Comparison of ENCODE assay signal across 8 cellular contexts in genomic region chr10:35339946-35340345, GRCh38. TPM values are rescaled to one million over a fixed set of nuclear protein-coding genes. Genes with fewer than 3 reads are reported as not detected.
DNase-seq lines count a peak whose midpoint lies in the region; ATAC-seq and TF ChIP-seq lines count a peak whose summit lies in the region.

No MANE protein-coding gene starts in this region.

- H3K4me2 ChIP-seq in SK-N-SH, result no peak overlapping the region

- TF ChIP-seq EP300 in upper lobe of left lung (IDR thresholded peaks at IDR 0.05), result no peak
- no peak for TF ChIP-seq EP300 in SK-N-SH (IDR thresholded peaks at IDR 0.05; ENCODE audit: borderline replicate concordance in 1 of 2, low read depth in 1 of 2, low read length in 1 of 2)

- DNase-seq in GM06990 (ENCODE audit: extremely low read depth, insufficient read length) (peak; percentile 72), germinal center (ENCODE audit: low spot score) (no peak), NCI-H128 (lab: John Stamatoyannopoulos, UW; ENCODE audit: unreplicated experiment) (no peak), upper lobe of left lung (no peak), SK-N-SH (no peak)
- no peak for DNase-seq in activated naive CD8-positive, alpha-beta T cell treated with anti-CD3 and anti-CD28 coated beads, Interleukin-2, amount 50 U/mL, for 24 hours

- peaks cover 22 to 48% (median 38%) of the 10 kb centered on the region in 4 donors for H3K4me1 ChIP-seq in upper lobe of left lung
- H3K4me1 ChIP-seq in SK-N-SH (ENCODE audit: control insufficient read depth in 1 of 2, insufficient read depth in 2 of 2, low read depth in 1 of 2, low read length in 1 of 2), result peaks cover 16% of the 10 kb centered on the region in 2 experiments; a peak in 3 of 4 replicates

- H3K4me1 Mint-ChIP-seq in activated naive CD8-positive, alpha-beta T cell treated with anti-CD3 and anti-CD28 coated beads, Interleukin-2, amount 50 U/mL, for 24 hours, result peaks cover 80% of the 10 kb centered on the region

- H3K9me3 ChIP-seq in upper lobe of left lung (no peaks in the 10 kb centered on the region), SK-N-SH (no peaks in the 10 kb centered on the region)

- H3K79me2 ChIP-seq in SK-N-SH (ENCODE audit: insufficient read depth), result peaks cover 94% of the 10 kb centered on the region

- H3K9me3 Mint-ChIP-seq in activated naive CD8-positive, alpha-beta T cell treated with anti-CD3 and anti-CD28 coated beads, Interleukin-2, amount 50 U/mL, for 24 hours, result no peaks in the 10 kb centered on the region

- peaks cover 5% of the 10 kb centered on the region for H3K36me3 Mint-ChIP-seq in activated naive CD8-positive, alpha-beta T cell treated with anti-CD3 and anti-CD28 coated beads, Interleukin-2, amount 50 U/mL, for 24 hours (ENCODE audit: low read depth)

- 73 to 87% methylated on average over 2 of the region's 2 CpGs for WGBS in upper lobe of left lung, 2 donors
- 74% methylated on average over 2 of the region's 2 CpGs for WGBS in SK-N-SH (ENCODE audit: low lambda C conversion rate)

- H3K9me2 ChIP-seq in SK-N-SH, result no peaks in the 10 kb centered on the region

- H3K4me3 ChIP-seq in GM06990 (replicated peaks; ENCODE audit: low read depth, low read length) (no peak overlapping the region), upper lobe of left lung (no peak overlapping the region), SK-N-SH (ENCODE audit: low read depth in 2 of 2, low read length in 1 of 2) (no peak overlapping the region)

- peaks cover 77% of the 10 kb centered on the region for H4K20me1 ChIP-seq in SK-N-SH (ENCODE audit: insufficient read depth)

- POLR2A ChIA-PET in SK-N-SH (lab: Yijun Ruan, JAX), result no interaction called here

- CTCF ChIA-PET in SK-N-SH (lab: Yijun Ruan, JAX), result no interaction called here

- no peak for TF ChIP-seq POLR2A in upper lobe of left lung (IDR thresholded peaks at IDR 0.05)

- TF ChIP-seq CTCF in GM06990 (IDR thresholded peaks at IDR 0.05; ENCODE audit: insufficient read depth, low read length, poor library complexity, severe bottlenecking) (no peak), upper lobe of left lung (IDR thresholded peaks at IDR 0.05) (no peak), SK-N-SH (IDR thresholded peaks at IDR 0.05) (no peak)

- no peaks in the 10 kb centered on the region for H3K36me3 ChIP-seq in GM06990 (ENCODE audit: control insufficient read depth, insufficient read depth, low read length)
- H3K36me3 ChIP-seq in upper lobe of left lung, result no peaks in the 10 kb centered on the region
- no peaks in the 10 kb centered on the region for H3K36me3 ChIP-seq in SK-N-SH (replicated peaks in 1 of 2; ENCODE audit: control insufficient read depth in 1 of 2, insufficient read depth in 2 of 2, low read length in 1 of 2)

- H3K9ac ChIP-seq in SK-N-SH, result no peak overlapping the region

- peak overlapping the region; percentile 89 for H3K27ac Mint-ChIP-seq in activated naive CD8-positive, alpha-beta T cell treated with anti-CD3 and anti-CD28 coated beads, Interleukin-2, amount 50 U/mL, for 24 hours

- ATAC-seq in GM19467 (IDR thresholded peaks at IDR 0.05; ENCODE audit: unreplicated experiment) (peak; percentile 36), HG03196 (IDR thresholded peaks at IDR 0.05; ENCODE audit: unreplicated experiment) (peak; percentile 42), upper lobe of left lung (ENCODE audit: low FRiP score in 2 of 2) (no peak)
- peak; percentile 70 for ATAC-seq in activated naive CD8-positive, alpha-beta T cell treated with anti-CD3 and anti-CD28 coated beads, Interleukin-2, amount 50 U/mL, for 24 hours

- peak overlapping the region; percentile 48 for H3K4me3 Mint-ChIP-seq in activated naive CD8-positive, alpha-beta T cell treated with anti-CD3 and anti-CD28 coated beads, Interleukin-2, amount 50 U/mL, for 24 hours

- no peak overlapping the region for H2AFZ ChIP-seq in SK-N-SH (ENCODE audit: low read depth)

- H3K27me3 ChIP-seq in GM06990 (replicated peaks; ENCODE audit: control insufficient read depth, insufficient read depth, low read length) (no peaks in the 10 kb centered on the region), upper lobe of left lung (no peaks in the 10 kb centered on the region), SK-N-SH (ENCODE audit: insufficient read depth) (no peaks in the 10 kb centered on the region)

- H3K27ac ChIP-seq in upper lobe of left lung, result no peak overlapping the region
- H3K27ac ChIP-seq in SK-N-SH (ENCODE audit: low read depth in 2 of 2, low read length in 1 of 2), result no peak overlapping the region

- H3F3A ChIP-seq in SK-N-SH (replicated peaks; ENCODE audit: insufficient read depth), result no peaks in the 10 kb centered on the region

- no peaks in the 10 kb centered on the region for H3K27me3 Mint-ChIP-seq in activated naive CD8-positive, alpha-beta T cell treated with anti-CD3 and anti-CD28 coated beads, Interleukin-2, amount 50 U/mL, for 24 hours

- no peak for TF ChIP-seq RAD21 in SK-N-SH (IDR thresholded peaks at IDR 0.05; ENCODE audit: low read length)

TF ChIP-seq in SK-N-SH, 30 proteins besides CTCF, POLR2A, EP300 and RAD21:
- TF ChIP-seq RCOR1 (IDR thresholded peaks at IDR 0.05; ENCODE audit: low read length) (no peak), RXRA (IDR thresholded peaks at IDR 0.05; ENCODE audit: borderline replicate concordance, low read depth) (no peak), FOXJ3 (CRISPR knock-in tag; IDR thresholded peaks at IDR 0.05) (no peak), ELF1 (IDR thresholded peaks at IDR 0.05) (no peak), POLR2AphosphoS5 (IDR thresholded peaks at IDR 0.05; ENCODE audit: low read depth, low read length) (no peak), ZBTB33 (IDR thresholded peaks at IDR 0.05; ENCODE audit: borderline replicate concordance, low read depth) (no peak), USF1 (IDR thresholded peaks at IDR 0.05; ENCODE audit: borderline replicate concordance, low read depth) (no peak)

RNA-seq across cellular contexts. Expression of gene CCNY, which starts 3.6 kb away (rescaled TPM):
- 10 to 100 TPM; 22.0 to 80.8 (median 52.5) TPM for total RNA-seq in upper lobe of left lung
- 29.4 and 35.7 TPM in 2 replicates for polyA plus RNA-seq in SK-N-SH (2012; rRNA removed)
- 32.3 and 49.0 TPM in 2 replicates for polyA plus RNA-seq in SK-N-SH (2012; cell fraction: cytosol; rRNA removed)
- polyA plus RNA-seq in SK-N-SH (2012; cell fraction: nucleus; rRNA removed), result 10.9 and 26.2 TPM in 2 replicates

Comparison
In these comparisons a context has a peak if more than half of its experiments do, and no peak if none do; other contexts are left out.
1. ATAC-seq: peak in GM19467 (single experiment), HG03196 (single experiment) and activated naive CD8-positive, alpha-beta T cell treated with anti-CD3 and anti-CD28 coated beads, Interleukin-2, amount 50 U/mL, for 24 hours (single experiment); none in upper lobe of left lung (0 of 2).